In genomic region chr7:141300816-141301215, GRCh38 we compare ENCODE assay signal across 34 cellular contexts.
"Had no signal": no experiment of that assay in that cellular context is flagged by ENCODE, and none has a peak within 500 bp of the region (broad histone marks: within the 10 kb centered on the region; RNA-seq: fewer than 3 reads in every experiment).

No MANE protein-coding gene starts in this region.

- FAIRE-seq: frontal cortex had no signal

- H3K9me3 Mint-ChIP-seq: activated B cell treated with CpG ODN at 0.5 μM for 24 hours; activated CD4-positive, alpha-beta memory T cell treated with anti-CD3 and anti-CD28 coated beads for 36 hours; activated naive CD4-positive, alpha-beta T cell treated with anti-CD3 and anti-CD28 coated beads, Interleukin-2, amount 10 ng/mL, durations not matched to agents 7 days and 5 days; activated T-helper 2 cell treated with anti-CD3 and anti-CD28 coated beads, Interferon-gamma antibody, Interleukin-2, Interleukin-4, amounts not matched to agents 10 μg/mL and 5 μg/mL and 100 μg/mL, durations not matched to agents 14 hours and 24 hours and 36 hours; central memory CD8-positive, alpha-beta T cell; dendritic cell treated with granulocyte-macrophage colony-stimulating factor and Interleukin-4, amounts not matched to agents 40 ng/mL and 50 ng/mL, for 4 days; endodermal cell; T-helper 2 cell treated with Interferon-gamma antibody and Interleukin-4, amounts not matched to agents 5 μg/mL and 100 μg/mL, for 36 hours had no signal

- H3K4me1 Mint-ChIP-seq: activated B cell treated with CpG ODN at 0.5 μM for 24 hours; activated CD4-positive, alpha-beta T cell treated with anti-CD3 and anti-CD28 coated beads, Interleukin-2, amount 10 ng/mL, durations not matched to agents 24 days and 14 days; activated CD8-positive, alpha-beta memory T cell treated with anti-CD3 and anti-CD28 coated beads, Interleukin-2, amount 10 ng/mL, durations not matched to agents 7 days and 5 days; activated naive CD4-positive, alpha-beta T cell treated with anti-CD3 and anti-CD28 coated beads, Interleukin-2, amount 10 ng/mL, durations not matched to agents 7 days and 5 days; activated naive CD8-positive, alpha-beta T cell treated with anti-CD3 and anti-CD28 coated beads, Interleukin-2, amount 10 ng/mL, durations not matched to agents 7 days and 5 days; central memory CD8-positive, alpha-beta T cell; endodermal cell; T-helper 17 cell had no signal

- H3K27ac Mint-ChIP-seq: activated B cell treated with CpG ODN at 0.5 μM for 24 hours; activated CD4-positive, alpha-beta memory T cell treated with anti-CD3 and anti-CD28 coated beads for 36 hours; activated CD4-positive, alpha-beta T cell treated with anti-CD3 and anti-CD28 coated beads, Interleukin-2, amount 10 ng/mL, durations not matched to agents 24 days and 14 days; activated CD8-positive, alpha-beta memory T cell treated with anti-CD3 and anti-CD28 coated beads, Interleukin-2, amount 10 ng/mL, durations not matched to agents 7 days and 5 days; activated CD8-positive, alpha-beta T cell treated with anti-CD3 and anti-CD28 coated beads, Interleukin-2, amount 10 ng/mL, durations not matched to agents 7 days and 5 days; activated naive CD4-positive, alpha-beta T cell treated with anti-CD3 and anti-CD28 coated beads, Interleukin-2, amount 10 ng/mL, durations not matched to agents 7 days and 5 days; activated naive CD4-positive, alpha-beta T cell treated with anti-CD3 and anti-CD28 coated beads, Interleukin-2, amount 50 U/mL, for 72 hours; activated naive CD8-positive, alpha-beta T cell treated with anti-CD3 and anti-CD28 coated beads, Interleukin-2, amount 10 ng/mL, durations not matched to agents 7 days and 5 days; activated T-helper 1 cell treated with anti-CD3 and anti-CD28 coated beads, Interleukin-12 subunit alpha, Interleukin-12 subunit beta, Interleukin-2, Interleukin-4 antibody, amounts not matched to agents 30 ng/mL and 10 ng/mL and 1 ng/mL, durations not matched to agents 14 hours and 24 hours and 36 hours; activated T-helper 2 cell treated with anti-CD3 and anti-CD28 coated beads, Interferon-gamma antibody, Interleukin-2, Interleukin-4, amounts not matched to agents 10 μg/mL and 5 μg/mL and 100 μg/mL, durations not matched to agents 14 hours and 24 hours and 36 hours; brain; dendritic cell treated with granulocyte-macrophage colony-stimulating factor and Interleukin-4, amounts not matched to agents 40 ng/mL and 50 ng/mL, for 4 days; endodermal cell; T-helper 17 cell; T-helper 2 cell treated with Interferon-gamma antibody and Interleukin-4, amounts not matched to agents 5 μg/mL and 100 μg/mL, for 36 hours had no signal

- DNase-seq: activated B cell treated with CpG ODN at 0.5 μM for 24 hours; activated CD4-positive, alpha-beta memory T cell treated with anti-CD3 and anti-CD28 coated beads for 36 hours; activated CD4-positive, alpha-beta T cell treated with anti-CD3 and anti-CD28 coated beads, Interleukin-2, amount 10 ng/mL, durations not matched to agents 24 days and 14 days; activated CD8-positive, alpha-beta memory T cell treated with anti-CD3 and anti-CD28 coated beads, Interleukin-2, amount 10 ng/mL, durations not matched to agents 7 days and 5 days; activated CD8-positive, alpha-beta memory T cell treated with anti-CD3 and anti-CD28 coated beads, Interleukin-2, amount 50 U/mL, for 4 hours; activated CD8-positive, alpha-beta T cell treated with anti-CD3 and anti-CD28 coated beads, Interleukin-2, amount 10 ng/mL, durations not matched to agents 7 days and 5 days; activated gamma-delta T cell; activated naive CD4-positive, alpha-beta T cell; activated naive CD4-positive, alpha-beta T cell treated with anti-CD3 and anti-CD28 coated beads, Interleukin-2, amount 10 ng/mL, durations not matched to agents 7 days and 5 days; activated naive CD8-positive, alpha-beta T cell treated with anti-CD3 and anti-CD28 coated beads, Interleukin-2, amount 10 ng/mL, durations not matched to agents 7 days and 5 days; activated T-cell treated with anti-CD3 and anti-CD28 coated beads, Interleukin-2, amount 50 U/mL, for 1 hour; activated T-cell treated with anti-CD3 and anti-CD28 coated beads, Interleukin-2, amount 50 U/mL, for 48 hours; effector memory CD4-positive, alpha-beta T cell; endodermal cell; foreskin fibroblast; T-helper 1 cell; T-helper 17 cell; T1000; WERI-Rb-1 had no signal

- H3K4me3 Mint-ChIP-seq: activated B cell treated with CpG ODN at 0.5 μM for 24 hours; activated CD4-positive, alpha-beta memory T cell treated with anti-CD3 and anti-CD28 coated beads for 36 hours; activated CD4-positive, alpha-beta T cell treated with anti-CD3 and anti-CD28 coated beads, Interleukin-2, amount 10 ng/mL, durations not matched to agents 24 days and 14 days; activated CD8-positive, alpha-beta memory T cell treated with anti-CD3 and anti-CD28 coated beads, Interleukin-2, amount 10 ng/mL, durations not matched to agents 7 days and 5 days; activated CD8-positive, alpha-beta T cell treated with anti-CD3 and anti-CD28 coated beads, Interleukin-2, amount 10 ng/mL, durations not matched to agents 7 days and 5 days; activated naive CD4-positive, alpha-beta T cell treated with anti-CD3 and anti-CD28 coated beads, Interleukin-2, amount 10 ng/mL, durations not matched to agents 7 days and 5 days; activated naive CD8-positive, alpha-beta T cell treated with anti-CD3 and anti-CD28 coated beads, Interleukin-2, amount 10 ng/mL, durations not matched to agents 7 days and 5 days; activated T-helper 1 cell treated with anti-CD3 and anti-CD28 coated beads, Interleukin-12 subunit alpha, Interleukin-12 subunit beta, Interleukin-2, Interleukin-4 antibody, amounts not matched to agents 30 ng/mL and 10 ng/mL and 1 ng/mL, durations not matched to agents 14 hours and 24 hours and 36 hours; brain; central memory CD8-positive, alpha-beta T cell; dendritic cell treated with granulocyte-macrophage colony-stimulating factor and Interleukin-4, amounts not matched to agents 40 ng/mL and 50 ng/mL, for 4 days; endodermal cell; T-helper 17 cell; T-helper 2 cell treated with Interferon-gamma antibody and Interleukin-4, amounts not matched to agents 5 μg/mL and 100 μg/mL, for 36 hours had no signal

- H3K27ac ChIP-seq: ascending aorta, breast epithelium, cardiac muscle cell, coronary artery, WERI-Rb-1 had no signal

- H3K36me3 Mint-ChIP-seq: activated CD4-positive, alpha-beta memory T cell treated with anti-CD3 and anti-CD28 coated beads for 36 hours; activated CD8-positive, alpha-beta memory T cell treated with anti-CD3 and anti-CD28 coated beads, Interleukin-2, amount 10 ng/mL, durations not matched to agents 7 days and 5 days; activated naive CD4-positive, alpha-beta T cell treated with anti-CD3 and anti-CD28 coated beads, Interleukin-2, amount 10 ng/mL, durations not matched to agents 7 days and 5 days; activated naive CD4-positive, alpha-beta T cell treated with anti-CD3 and anti-CD28 coated beads, Interleukin-2, amount 50 U/mL, for 72 hours; activated naive CD8-positive, alpha-beta T cell treated with anti-CD3 and anti-CD28 coated beads, Interleukin-2, amount 10 ng/mL, durations not matched to agents 7 days and 5 days had no signal

- H3K4me3 ChIP-seq: ascending aorta, breast epithelium, cardiac muscle cell, coronary artery, dorsolateral prefrontal cortex had no signal

- H3K27me3 ChIP-seq: ascending aorta, breast epithelium, cardiac muscle cell, dorsolateral prefrontal cortex had no signal

- ATAC-seq: activated CD4-positive, CD25-positive, alpha-beta regulatory T cell treated with anti-CD3 and anti-CD28 coated beads, Interleukin-2, amount 50 U/mL, for 24 hours; activated CD8-positive, alpha-beta memory T cell treated with anti-CD3 and anti-CD28 coated beads, Interleukin-2, amount 10 ng/mL, durations not matched to agents 7 days and 5 days; activated CD8-positive, alpha-beta T cell treated with anti-CD3 and anti-CD28 coated beads, Interleukin-2, amount 10 ng/mL, durations not matched to agents 7 days and 5 days; activated naive CD4-positive, alpha-beta T cell treated with anti-CD3 and anti-CD28 coated beads, Interleukin-2, amount 50 U/mL, for 72 hours; esophagus mucosa; T-helper 17 cell had no signal

- H3K9me3 ChIP-seq: ascending aorta, breast epithelium had no signal

- H3K4me1 ChIP-seq: ascending aorta, breast epithelium had no signal

- H3K36me3 ChIP-seq: ascending aorta, breast epithelium, cardiac muscle cell, WERI-Rb-1 had no signal

- H3K27me3 Mint-ChIP-seq: activated B cell treated with CpG ODN at 0.5 μM for 24 hours; activated CD4-positive, alpha-beta memory T cell treated with anti-CD3 and anti-CD28 coated beads for 36 hours; activated naive CD4-positive, alpha-beta T cell treated with anti-CD3 and anti-CD28 coated beads, Interleukin-2, amount 10 ng/mL, durations not matched to agents 7 days and 5 days; brain had no signal
